8 cellular contexts compared by ENCODE assay signal in the genomic region with DNA sequence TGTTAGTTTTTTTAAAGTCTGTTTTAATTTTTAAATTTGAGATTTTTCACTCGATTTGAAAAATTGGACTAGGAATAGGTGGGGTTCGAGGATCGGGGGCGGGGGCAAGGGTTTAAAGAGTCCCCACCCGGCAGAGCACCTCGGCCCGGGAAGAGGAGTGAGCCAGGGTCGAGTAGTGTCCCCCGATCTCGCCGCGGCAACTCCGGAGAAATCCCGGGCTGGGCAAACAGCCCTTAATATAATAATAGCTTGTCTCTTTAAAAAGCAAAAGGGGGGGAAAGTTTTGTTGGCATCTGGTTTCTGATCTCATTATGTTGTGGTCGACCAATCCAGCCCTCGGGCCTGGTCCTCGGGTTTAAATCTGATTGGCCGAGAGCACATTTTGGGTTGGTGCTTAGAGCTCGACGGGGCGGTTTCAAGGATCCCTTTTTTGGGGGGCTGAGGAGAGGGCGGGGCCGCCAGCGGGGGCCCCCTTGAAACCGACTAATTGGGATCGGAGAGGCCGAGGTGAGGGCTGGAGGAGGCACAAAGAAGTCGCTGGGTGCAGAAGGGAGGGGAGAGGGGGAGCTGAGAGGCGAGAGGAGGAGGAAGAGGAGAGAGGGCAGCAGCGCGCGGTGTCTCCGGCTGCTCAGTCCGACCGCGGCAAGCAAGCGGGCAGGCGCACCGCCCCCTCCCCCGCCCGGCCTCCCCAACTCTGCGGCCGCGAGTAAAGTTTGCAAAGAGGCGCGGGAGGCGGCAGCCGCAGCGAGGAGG. TPM values are rescaled to one million over a fixed set of nuclear protein-coding genes. Genes with fewer than 3 reads are reported as not detected.
DNase-seq lines count a peak whose midpoint lies in the region; ATAC-seq and TF ChIP-seq lines count a peak whose summit lies in the region.

TSS of gene FZD2 (plus strand) at position 631 of the 753 bp plus-strand sequence. CDS start 205 bp downstream, outside the sequence.

- no peaks in the 10 kb centered on the region; the same call in 1 of the 2 replicates for H4K20me1 ChIP-seq in DND-41 (ENCODE audit: insufficient read depth, low read length)

- no peaks in the 10 kb centered on the region for H3K79me1 ChIP-seq in mesenchymal stem cell (replicated peaks; ENCODE audit: low read length, poor library complexity, severe bottlenecking)

- H4K91ac ChIP-seq in mesenchymal stem cell (ENCODE audit: low read length): peak within 1 kb of the TSS; percentile 93

- TF ChIP-seq CTCF in DND-41 (IDR thresholded peaks at IDR 0.05; ENCODE audit: borderline replicate concordance, extremely low read depth, low read length, poor library complexity, severe bottlenecking): no peak
- no peak for TF ChIP-seq CTCF in activated CD8-positive, alpha-beta T cell treated with anti-CD3 and anti-CD28 coated beads for 36 hours (IDR thresholded peaks at IDR 0.05)
- TF ChIP-seq CTCF in endothelial cell (IDR thresholded peaks at IDR 0.05; ENCODE audit: unreplicated experiment): no peak

- peak within 1 kb of the TSS; percentile 69 for H3K27ac ChIP-seq in DND-41 (ENCODE audit: low read length)
- peak within 1 kb of the TSS; percentile 100 for H3K27ac ChIP-seq in mesenchymal stem cell (ENCODE audit: low read length, poor library complexity, severe bottlenecking)

- peaks cover 5% of the 10 kb centered on the region; the same call in 1 of the 2 replicates for H3K36me3 ChIP-seq in DND-41 (ENCODE audit: insufficient read depth, low read length)
- H3K36me3 ChIP-seq in mesenchymal stem cell (ENCODE audit: control insufficient read depth in 1 of 2, insufficient read depth in 2 of 2, low read depth in 1 of 2, low read length in 2 of 2): peaks cover 4 to 6% of the 10 kb centered on the region in 2 experiments

- DNase-seq in DND-41: peak; percentile 92
- peak; percentile 84 for DNase-seq in NCI-H510A treated with DMSO at 0.1 percent for 48 hours (lab: John Stamatoyannopoulos, UW)
- peak; percentile 78 for DNase-seq in activated CD8-positive, alpha-beta T cell treated with anti-CD3 and anti-CD28 coated beads for 36 hours
- peak; percentile 61 for DNase-seq in endothelial cell (ENCODE audit: low spot score)
- peak; percentile 99 for DNase-seq in mesenchymal stem cell
- DNase-seq in stimulated activated CD8-positive, alpha-beta memory T cell treated with anti-CD3 and anti-CD28 coated beads, Interleukin-4, amount 100 ng/mL, for 4 hours (ENCODE audit: low read depth in 2 of 2, low spot score in 1 of 2): peak; percentile 7 to 26

- peaks cover 15% of the 10 kb centered on the region for H3K4me1 Mint-ChIP-seq in activated CD8-positive, alpha-beta T cell treated with anti-CD3 and anti-CD28 coated beads for 36 hours (ENCODE audit: low read depth)
- H3K4me1 Mint-ChIP-seq in endothelial cell (ENCODE audit: unreplicated experiment): peaks cover 41% of the 10 kb centered on the region

- WGBS in mesenchymal stem cell: 2% methylated on average over 20 of the region's 49 CpGs

- peaks cover 2% of the 10 kb centered on the region for H3K36me3 Mint-ChIP-seq in activated CD8-positive, alpha-beta T cell treated with anti-CD3 and anti-CD28 coated beads for 36 hours (ENCODE audit: low read depth)
- H3K36me3 Mint-ChIP-seq in endothelial cell (ENCODE audit: low read depth, unreplicated experiment): peaks cover 7% of the 10 kb centered on the region

- H2AFZ ChIP-seq in DND-41 (ENCODE audit: low read depth, low read length) (peak within 1 kb of the TSS; percentile 95), mesenchymal stem cell (ENCODE audit: low read depth, low read length) (no peak within 1 kb of the TSS)

- H3K18ac ChIP-seq in mesenchymal stem cell (ENCODE audit: low read depth in 1 of 2, low read length in 2 of 2): peak within 1 kb of the TSS; percentile 87 to 97

- H3K27me3 ChIP-seq in DND-41 (ENCODE audit: insufficient read depth, low read length, poor library complexity): peaks cover 10% of the 10 kb centered on the region
- no peaks in the 10 kb centered on the region for H3K27me3 ChIP-seq in mesenchymal stem cell (ENCODE audit: control insufficient read depth in 1 of 2, insufficient read depth in 1 of 2, low read length in 2 of 2)

- H3K4me2 ChIP-seq in DND-41 (ENCODE audit: insufficient read depth, low read length): peak within 1 kb of the TSS; percentile 85
- H3K4me2 ChIP-seq in mesenchymal stem cell (ENCODE audit: low read length, poor library complexity, severe bottlenecking): peak within 1 kb of the TSS; percentile 61

- peak within 1 kb of the TSS; percentile 69 to 98 for H3K4ac ChIP-seq in mesenchymal stem cell (ENCODE audit: low read depth in 1 of 2, low read length in 2 of 2)

- peak within 1 kb of the TSS; percentile 60 to 86 for H2BK12ac ChIP-seq in mesenchymal stem cell (ENCODE audit: low read length in 2 of 2)

- H4K8ac ChIP-seq in mesenchymal stem cell (ENCODE audit: low read length): peak within 1 kb of the TSS; percentile 99

- ATAC-seq in DND-41 (ENCODE audit: insufficient read depth, low read depth) (peak; percentile 91), HG03432 (IDR thresholded peaks at IDR 0.05; ENCODE audit: unreplicated experiment) (peak; percentile 64), HG03159 (IDR thresholded peaks at IDR 0.05; ENCODE audit: unreplicated experiment) (no peak)
- ATAC-seq in activated CD8-positive, alpha-beta T cell treated with anti-CD3 and anti-CD28 coated beads for 36 hours: peak; percentile 83

- POLR2A ChIA-PET in activated CD8-positive, alpha-beta T cell treated with anti-CD3 and anti-CD28 coated beads for 36 hours (lab: Charles Lee): no interaction called here

- peak within 1 kb of the TSS; percentile 77 for H3K4me3 Mint-ChIP-seq in activated CD8-positive, alpha-beta T cell treated with anti-CD3 and anti-CD28 coated beads for 36 hours
- H3K4me3 Mint-ChIP-seq in endothelial cell (ENCODE audit: unreplicated experiment): peak within 1 kb of the TSS; percentile 97

- peaks cover 28% of the 10 kb centered on the region for H3K4me1 ChIP-seq in DND-41 (ENCODE audit: insufficient read depth, low read length)
- peaks cover 7% of the 10 kb centered on the region for H3K4me1 ChIP-seq in mesenchymal stem cell (ENCODE audit: control insufficient read depth, insufficient read depth, low read depth, low read length)

- H2BK15ac ChIP-seq in mesenchymal stem cell (ENCODE audit: low read depth, poor library complexity, severe bottlenecking): peak within 1 kb of the TSS; percentile 94

- H2AK5ac ChIP-seq in mesenchymal stem cell (ENCODE audit: low read length, severe bottlenecking): peak within 1 kb of the TSS; percentile 93

- H2BK120ac ChIP-seq in mesenchymal stem cell (ENCODE audit: low read depth, low read length): peak within 1 kb of the TSS; percentile 97

- peak within 1 kb of the TSS in 1 of 2 experiments; percentile 75 for H3K14ac ChIP-seq in mesenchymal stem cell (ENCODE audit: low read length in 2 of 2)

- H3K4me3 ChIP-seq in DND-41 (ENCODE audit: low read depth in 1 of 2, low read length in 2 of 2) (peak within 1 kb of the TSS; percentile 68 to 69), mesenchymal stem cell (ENCODE audit: insufficient read depth in 1 of 2, low read depth in 1 of 2, low read length in 2 of 2) (peak within 1 kb of the TSS; percentile 77 to 88)

- peak within 1 kb of the TSS in 1 of 2 experiments; percentile 20 for H3K23ac ChIP-seq in mesenchymal stem cell (ENCODE audit: low read length in 2 of 2)

- H3K27ac Mint-ChIP-seq in activated CD8-positive, alpha-beta T cell treated with anti-CD3 and anti-CD28 coated beads for 36 hours: peak within 1 kb of the TSS; percentile 18
- H3K27ac Mint-ChIP-seq in endothelial cell (ENCODE audit: unreplicated experiment): peak within 1 kb of the TSS; percentile 94

- no peaks in the 10 kb centered on the region for H3K79me2 ChIP-seq in DND-41 (ENCODE audit: insufficient read depth, low read length)

- H3K9ac ChIP-seq in DND-41 (ENCODE audit: low read depth, low read length): peak within 1 kb of the TSS; percentile 63
- peak within 1 kb of the TSS; percentile 94 for H3K9ac ChIP-seq in mesenchymal stem cell (ENCODE audit: low read length)

- peaks cover 45% of the 10 kb centered on the region for H3K27me3 Mint-ChIP-seq in activated CD8-positive, alpha-beta T cell treated with anti-CD3 and anti-CD28 coated beads for 36 hours
- H3K27me3 Mint-ChIP-seq in endothelial cell (ENCODE audit: unreplicated experiment): peaks cover 7% of the 10 kb centered on the region

- H3K9me3 ChIP-seq in DND-41 (ENCODE audit: insufficient read depth, low read length, severe bottlenecking): no peaks in the 10 kb centered on the region
- no peaks in the 10 kb centered on the region for H3K9me3 ChIP-seq in mesenchymal stem cell (ENCODE audit: control insufficient read depth, low read length)

- H3K9me3 Mint-ChIP-seq in activated CD8-positive, alpha-beta T cell treated with anti-CD3 and anti-CD28 coated beads for 36 hours: no peaks in the 10 kb centered on the region
- H3K9me3 Mint-ChIP-seq in endothelial cell (ENCODE audit: unreplicated experiment): no peaks in the 10 kb centered on the region

- peak within 1 kb of the TSS; percentile 99 for H2BK5ac ChIP-seq in mesenchymal stem cell (ENCODE audit: low read depth, low read length, poor library complexity, severe bottlenecking)

- intact Hi-C loops in activated CD8-positive, alpha-beta T cell treated with anti-CD3 and anti-CD28 coated beads for 36 hours (cut with micrococcal nuclease): no loop called here

- CTCF ChIA-PET in activated CD8-positive, alpha-beta T cell treated with anti-CD3 and anti-CD28 coated beads for 36 hours (lab: Charles Lee): interaction anchor here (0.9 to 1.5 kb wide), 2 partner anchors 23 to 113 kb away, joined by 3 to 6 read pairs; no protein-coding TSS in a partner anchor

RNA-seq across cellular contexts. Expression of gene FZD2, which starts in this region (rescaled TPM):
- total RNA-seq in activated CD8-positive, alpha-beta T cell treated with anti-CD3 and anti-CD28 coated beads for 36 hours: under 1 TPM; 0.16 to 0.22 TPM
- total RNA-seq in endothelial cell (ENCODE audit: unreplicated experiment): 12.9 TPM
- 43.8 TPM for polyA plus RNA-seq in mesenchymal stem cell (2013, experiment 1 of 2)
- 45.5 TPM for polyA plus RNA-seq in mesenchymal stem cell (2013, experiment 2 of 2)

Comparison
In these comparisons a context has a peak if more than half of its experiments do, and no peak if none do; other contexts are left out.
1. RNA of gene FZD2 (total RNA-seq): 12.9 TPM in endothelial cell (single experiment); 0.16 to 0.22 TPM in activated CD8-positive, alpha-beta T cell treated with anti-CD3 and anti-CD28 coated beads for 36 hours; every median in the first group is over 10 times any median in the second.
2. Peak in DNase-seq and ATAC-seq in activated CD8-positive, alpha-beta T cell treated with anti-CD3 and anti-CD28 coated beads for 36 hours; RNA of the gene not detected or under 1 TPM.
3. DNase-seq: peak in every context shown above with its lines; median percentile 99 in mesenchymal stem cell; 92 in DND-41; 84 in NCI-H510A treated with DMSO at 0.1 percent for 48 hours; 78 in activated CD8-positive, alpha-beta T cell treated with anti-CD3 and anti-CD28 coated beads for 36 hours; 61 in endothelial cell; 16 in stimulated activated CD8-positive, alpha-beta memory T cell treated with anti-CD3 and anti-CD28 coated beads, Interleukin-4, amount 100 ng/mL, for 4 hours.